Comparison of ENCODE assay signal across 8 cellular contexts in genomic region chr2:112583497-112584133, GRCh38. TPM values are rescaled to one million over a fixed set of nuclear protein-coding genes. Genes with fewer than 3 reads are reported as not detected.
DNase-seq lines count a peak whose midpoint lies in the region; ATAC-seq, FAIRE-seq and TF ChIP-seq lines count a peak whose summit lies in the region.

No MANE protein-coding gene starts in this region.

- TF ChIP-seq RAD21 in GM12878 (IDR thresholded peaks at IDR 0.05; ENCODE audit: insufficient read depth, low read depth, low read length), result no peak

- H3K36me3 ChIP-seq in GM12878 (ENCODE audit: control insufficient read depth in 2 of 2, insufficient read depth in 2 of 2, low read length in 1 of 2), result peaks cover 0 to 4% of the 10 kb centered on the region in 2 experiments; a peak in 1 of 4 replicates
- H3K36me3 ChIP-seq in kidney epithelial cell (ENCODE audit: control insufficient read depth, insufficient read depth, low read length), result no peaks in the 10 kb centered on the region

- 63% methylated on average over 19 of the region's 19 CpGs for WGBS in GM12878 (ENCODE audit: insufficient coverage, insufficient replicate concordance, low lambda C conversion rate, missing lambda C conversion rate)

- CTCF ChIA-PET in GM12878 (lab: Yijun Ruan, JAX), result interaction anchor here (0.9 to 4.6 kb wide), 18 partner anchors 12 to 462 kb away, joined by 3 to 40 read pairs (median 6); partner anchors contain the start of gene ZC3H8

- H3K27me3 ChIP-seq in GM12878 (replicated peaks in 1 of 2; ENCODE audit: control insufficient read depth in 2 of 2, insufficient read depth in 2 of 2, low read length in 1 of 2) (no peaks in the 10 kb centered on the region), kidney epithelial cell (ENCODE audit: control insufficient read depth, insufficient read depth, low read length) (no peaks in the 10 kb centered on the region)

- no peak for DNase-seq in GM12892 (ENCODE audit: insufficient read length)
- DNase-seq in NCI-H510A (lab: John Stamatoyannopoulos, UW), result peak; percentile 19
- DNase-seq in GM12878 (ENCODE audit: low read depth, low spot score), result no peak
- no peak for DNase-seq in kidney epithelial cell (ENCODE audit: low read depth)
- DNase-seq in stromal cell of bone marrow (ENCODE audit: low read depth), result peak; percentile 13
- DNase-seq in GM19240 (ENCODE audit: insufficient read length, low spot score), result no peak

- in situ Hi-C loops in GM12878 (cut with MboI), result loop anchor here (5.0 kb wide), 1 partner anchor 101 kb away; the partner anchor contains the start of gene TTL

- intact Hi-C loops in GM12878 (cut with micrococcal nuclease; ENCODE audit: unreplicated experiment), result loop anchor here (2.0 to 5.0 kb wide), 3 partner anchors 325 to 526 kb away; partner anchors contain the start of gene TMEM87B

- H3K79me2 ChIP-seq in GM12878 (ENCODE audit: control insufficient read depth, insufficient read depth, low read length), result peaks cover 11% of the 10 kb centered on the region

- peak overlapping the region; percentile 89 for H3K4me3 ChIP-seq in GM12878
- peak overlapping the region; percentile 66 for H3K4me3 ChIP-seq in kidney epithelial cell (ENCODE audit: low read depth, low read length)

- TF ChIP-seq CTCF in GM12878 (IDR thresholded peaks at IDR 0.05 in 2 of 3, conservative IDR thresholded peaks at IDR 0.05 in 1 of 3; ENCODE audit: control insufficient read depth in 2 of 3, extremely low read depth in 1 of 3, insufficient read depth in 1 of 3, low read depth in 3 of 3, low read length in 3 of 3) (no peak; a peak in 1 of 6 replicates), kidney epithelial cell (IDR thresholded peaks at IDR 0.05; ENCODE audit: insufficient read depth, low read length, poor library complexity, severe bottlenecking) (no peak)

- peak overlapping the region; percentile 95 for H2AFZ ChIP-seq in GM12878 (ENCODE audit: control insufficient read depth, low read depth, low read length)

- peak overlapping the region; percentile 41 for H3K4me2 ChIP-seq in GM12878 (ENCODE audit: control insufficient read depth, insufficient read depth)

- peaks cover 20% of the 10 kb centered on the region for H3K4me1 ChIP-seq in GM12878 (ENCODE audit: control insufficient read depth, insufficient read depth, low read length)

- ATAC-seq in GM12878 (peak; percentile 31), GM18502 (IDR thresholded peaks at IDR 0.05; ENCODE audit: poor library complexity, unreplicated experiment) (no peak), HG03457 (IDR thresholded peaks at IDR 0.05; ENCODE audit: unreplicated experiment) (no peak)

- no peak for TF ChIP-seq POLR2A in GM12892 (IDR thresholded peaks at IDR 0.05; ENCODE audit: low read depth, low read length)
- TF ChIP-seq POLR2A in GM12878 (IDR thresholded peaks at IDR 0.05; ENCODE audit: low read depth, low read length), result no peak

- no peaks in the 10 kb centered on the region for H4K20me1 ChIP-seq in GM12878 (ENCODE audit: control insufficient read depth, insufficient read depth)

- H3K9ac ChIP-seq in GM12878 (ENCODE audit: control insufficient read depth, insufficient read depth, low read length), result peak overlapping the region; percentile 92

- H3K9me3 ChIP-seq in GM12878 (replicated peaks; ENCODE audit: control insufficient read depth, insufficient read depth, low read length), result no peaks in the 10 kb centered on the region

- SMC1A ChIA-PET in GM12878 (lab: Charles Lee; ENCODE audit: uncharacterized antibody, unreplicated experiment), result interaction anchor here (0.7 to 4.3 kb wide), 12 partner anchors 18 to 462 kb away, joined by 3 to 18 read pairs (median 4); no protein-coding TSS in a partner anchor

- TF ChIP-seq EP300 in GM12878 (IDR thresholded peaks at IDR 0.05; ENCODE audit: borderline replicate concordance in 1 of 2, control insufficient read depth in 1 of 2, low read depth in 2 of 2, low read length in 2 of 2), result no peak

- POLR2A ChIA-PET in GM12878 (lab: Charles Lee), result interaction anchor here (0.9 to 2.5 kb wide), 4 partner anchors 103 to 297 kb away, joined by 3 to 12 read pairs (median 3); no protein-coding TSS in a partner anchor

- FAIRE-seq in GM12892 (lab: Jason Lieb, UNC), result peak; percentile 60
- no peak for FAIRE-seq in GM12878 (lab: Jason Lieb, UNC)

- H3K27ac ChIP-seq in GM12878 (ENCODE audit: control insufficient read depth, insufficient read depth), result peak overlapping the region; percentile 95

- RAD21 ChIA-PET in GM12878 (lab: Charles Lee; ENCODE audit: unreplicated experiment), result interaction anchor here (0.9 to 4.3 kb wide), 15 partner anchors 17 to 696 kb away, joined by 3 to 28 read pairs (median 5); partner anchors contain the start of genes SLC20A1, TMEM87B and ZC3H8

- TSS peak; percentile 93 for BruUV-seq in GM12878 (replicated peaks; lab: Mats Ljungman, UMichigan)

TF ChIP-seq in GM12878, 131 proteins besides CTCF, POLR2A, EP300 and RAD21:
- TF ChIP-seq ATF7 (IDR thresholded peaks at IDR 0.05; ENCODE audit: low read depth) (peak; percentile 90), BHLHE40 (IDR thresholded peaks at IDR 0.05; ENCODE audit: borderline replicate concordance in 1 of 2, low read depth in 2 of 2, low read length in 1 of 2) (no peak), MXI1 (IDR thresholded peaks at IDR 0.05; ENCODE audit: low read depth, low read length) (0 out of 2 replicates have a peak, but pooled peaks have one; percentile 38), GABPA (IDR thresholded peaks at IDR 0.05; ENCODE audit: low read depth) (no peak), MEF2A (IDR thresholded peaks at IDR 0.05; ENCODE audit: insufficient read depth, low read depth, low read length) (no peak), MTA3 (IDR thresholded peaks at IDR 0.05; ENCODE audit: borderline replicate concordance, low read length) (peak; percentile 48; the same call in 1 of the 2 replicates)

RNA-seq across cellular contexts. Expression of gene CHCHD5, which starts 0.8 kb away (rescaled TPM):
- 29.4 TPM for polyA plus RNA-seq in GM12892 (2012; ENCODE audit: missing spikeins)
- 9.8 and 9.9 TPM in 2 replicates for total RNA-seq in GM12878 (2013; cell fraction: nucleolus; rRNA removed)
- total RNA-seq in GM12878 (2014; rRNA removed) (25.7 and 37.2 TPM in 2 replicates), GM12878 (2014; rRNA removed; fragmentation: Illumina TruSeq; extraction: Trizol) (21.5 and 22.9 TPM in 2 replicates), GM12878 (2021) (40.6 and 43.1 TPM in 2 replicates), kidney epithelial cell (33.5 and 36.5 TPM in 2 replicates)
- polyA plus RNA-seq in GM12878 (2011; ENCODE audit: low read depth), result 46.5 TPM
- polyA plus RNA-seq in GM12878 (2011; rRNA removed) (10.0 and 18.5 TPM in 2 replicates), GM12878 (2014; fragmentation: Illumina TruSeq; extraction: Trizol) (2.7 and 16.4 TPM in 2 replicates), GM12878 (2014; fragmentation: Nextera tagmentation; extraction: Ambion mirVana) (10 to 100 TPM; 65.1 to 85.6 TPM), GM12878 (2014; rRNA removed) (47.4 and 56.8 TPM in 2 replicates), GM12878 (2016; fragmentation: Nextera tagmentation; extraction: Ambion mirVana) (100 to 1,000 TPM; 104 to 118 TPM)
- polyA plus RNA-seq in GM12878 (2011; cell fraction: cytosol; rRNA removed), result 40.1 and 40.5 TPM in 2 replicates
- polyA plus RNA-seq in GM12878 (2011; cell fraction: nucleus; rRNA removed), result 25.8 and 29.2 TPM in 2 replicates
- polyA plus RNA-seq in GM12878 (2012), result 52.2 and 53.0 TPM in 2 replicates
- polyA minus RNA-seq in GM12878 (2011; rRNA and poly(A)+ RNA removed), result 5.1 and 8.6 TPM in 2 replicates
- polyA minus RNA-seq in GM12878 (2011; cell fraction: cytosol; rRNA and poly(A)+ RNA removed), result 2.8 and 6.3 TPM in 2 replicates
- 3.5 and 5.1 TPM in 2 replicates for polyA minus RNA-seq in GM12878 (2011; cell fraction: nucleus; rRNA and poly(A)+ RNA removed)

RNA-seq across cellular contexts. Expression of gene POLR1B, which starts 41.4 kb away (rescaled TPM):
- 14.5 TPM for polyA plus RNA-seq in GM12892 (2012; ENCODE audit: missing spikeins)
- 43.8 and 53.7 TPM in 2 replicates for total RNA-seq in GM12878 (2013; cell fraction: nucleolus; rRNA removed)
- 30.1 and 31.2 TPM in 2 replicates for total RNA-seq in GM12878 (2014; rRNA removed)
- total RNA-seq in GM12878 (2014; rRNA removed; fragmentation: Illumina TruSeq; extraction: Trizol), result 36.7 and 37.8 TPM in 2 replicates
- total RNA-seq in GM12878 (2021), result 45.1 and 55.8 TPM in 2 replicates
- polyA plus RNA-seq in GM12878 (2011; ENCODE audit: low read depth), result 12.6 TPM
- polyA plus RNA-seq in GM12878 (2011; rRNA removed), result 35.7 and 38.6 TPM in 2 replicates
- polyA plus RNA-seq in GM12878 (2011; cell fraction: cytosol; rRNA removed), result 28.7 and 33.2 TPM in 2 replicates
- 21.1 and 36.1 TPM in 2 replicates for polyA plus RNA-seq in GM12878 (2011; cell fraction: nucleus; rRNA removed)
- 12.6 and 16.2 TPM in 2 replicates for polyA plus RNA-seq in GM12878 (2012)
- 33.6 and 37.9 TPM in 2 replicates for polyA plus RNA-seq in GM12878 (2014; fragmentation: Illumina TruSeq; extraction: Trizol)
- polyA plus RNA-seq in GM12878 (2014; fragmentation: Nextera tagmentation; extraction: Ambion mirVana), result 10 to 100 TPM; 13.4 to 14.3 TPM
- polyA plus RNA-seq in GM12878 (2014; rRNA removed), result 27.4 and 36.1 TPM in 2 replicates
- polyA plus RNA-seq in GM12878 (2016; fragmentation: Nextera tagmentation; extraction: Ambion mirVana), result 10 to 100 TPM; 46.7 to 47.2 TPM
- polyA minus RNA-seq in GM12878 (2011; rRNA and poly(A)+ RNA removed), result 88.5 and 101 TPM in 2 replicates
- polyA minus RNA-seq in GM12878 (2011; cell fraction: cytosol; rRNA and poly(A)+ RNA removed), result 32.0 and 36.5 TPM in 2 replicates
- polyA minus RNA-seq in GM12878 (2011; cell fraction: nucleus; rRNA and poly(A)+ RNA removed), result 19.5 and 30.7 TPM in 2 replicates
- total RNA-seq in kidney epithelial cell, result 20.8 and 20.9 TPM in 2 replicates

Comparison
In these comparisons a context has a peak if more than half of its experiments do, and no peak if none do; other contexts are left out.
1. DNase-seq: peak in NCI-H510A (single experiment) and stromal cell of bone marrow (single experiment); none in GM12892 (single experiment), GM12878 (single experiment), kidney epithelial cell (single experiment) and GM19240 (single experiment).